In the genomic region with DNA sequence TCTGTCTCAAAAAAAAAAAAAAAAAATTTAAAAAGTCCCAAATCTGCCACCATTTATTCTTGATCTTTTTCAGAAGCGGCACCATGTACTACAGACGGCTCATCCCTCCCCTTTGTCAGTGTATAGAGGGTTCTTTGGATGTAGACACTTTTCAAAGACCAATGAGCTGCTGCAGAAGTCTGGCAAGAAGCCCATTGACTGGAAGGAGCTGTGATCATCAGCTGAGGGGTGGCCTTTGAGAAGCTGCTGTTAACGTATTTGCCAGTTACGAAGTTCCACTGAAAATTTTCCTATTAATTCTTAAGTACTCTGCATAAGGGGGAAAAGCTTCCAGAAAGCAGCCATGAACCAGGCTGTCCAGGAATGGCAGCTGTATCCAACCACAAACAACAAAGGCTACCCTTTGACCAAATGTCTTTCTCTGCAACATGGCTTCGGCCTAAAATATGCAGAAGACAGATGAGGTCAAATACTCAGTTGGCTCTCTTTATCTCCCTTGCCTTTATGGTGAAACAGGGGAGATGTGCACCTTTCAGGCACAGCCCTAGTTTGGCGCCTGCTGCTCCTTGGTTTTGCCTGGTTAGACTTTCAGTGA, we compare ENCODE assay signal across 10 cellular contexts. TPM values are rescaled to one million over a fixed set of nuclear protein-coding genes. Genes with fewer than 3 reads are reported as not detected.
DNase-seq lines count a peak whose midpoint lies in the region; ATAC-seq and TF ChIP-seq lines count a peak whose summit lies in the region.
"Had no signal": no experiment of that assay in that cellular context is flagged by ENCODE, and none has a peak within 500 bp of the region (broad histone marks: within the 10 kb centered on the region; RNA-seq: fewer than 3 reads in every experiment).

No MANE protein-coding gene starts in this region.

- H3K9me2 ChIP-seq in HCT116 (ENCODE audit: insufficient read depth): no peaks in the 10 kb centered on the region

- peaks cover 4% of the 10 kb centered on the region for H3K4me1 Mint-ChIP-seq in activated T-helper 17 cell treated with anti-CD3 and anti-CD28 coated beads, Interleukin-2, amount 50 U/mL, for 72 hours

- no peaks in the 10 kb centered on the region for H3K4me1 ChIP-seq in HCT116 (ENCODE audit: control insufficient read depth in 1 of 2, insufficient read depth in 2 of 2, low read length in 2 of 2)
- peaks cover 0 to 49% (median 28%) of the 10 kb centered on the region in 6 donors for H3K4me1 ChIP-seq in spleen

- H4K20me1 ChIP-seq in HCT116 (ENCODE audit: insufficient read depth): no peaks in the 10 kb centered on the region

- no peaks in the 10 kb centered on the region; the same call in 1 of the 2 replicates for H3K79me2 ChIP-seq in HCT116 (ENCODE audit: insufficient read depth, low read length)

- H3K36me3 Mint-ChIP-seq in activated T-helper 17 cell treated with anti-CD3 and anti-CD28 coated beads, Interleukin-2, amount 50 U/mL, for 72 hours (ENCODE audit: low read depth): peaks cover 58% of the 10 kb centered on the region

- H2AFZ ChIP-seq in HCT116 (ENCODE audit: low read depth, low read length, poor library complexity, severe bottlenecking): no peak overlapping the region

- H3K4me2 ChIP-seq in HCT116 (ENCODE audit: low read length): no peak overlapping the region

- CTCF ChIA-PET in HCT116 (lab: Charles Lee): interaction anchor here (1.2 to 1.4 kb wide), 2 partner anchors 17 to 276 kb away, joined by 3 to 4 read pairs; partner anchors contain the start of gene ALKBH2

- 88 to 93% (median 93%) methylated on average over 6 of the region's 6 CpGs for WGBS in spleen, 5 donors

- H3K9me3 ChIP-seq in HCT116 (ENCODE audit: control insufficient read depth in 1 of 2, insufficient read depth in 1 of 2, low read depth in 1 of 2, low read length in 2 of 2) (no peaks in the 10 kb centered on the region), spleen (no peaks in the 10 kb centered on the region)

- H3K27ac ChIP-seq in HCT116 (ENCODE audit: low read depth, low read length) (no peak overlapping the region), spleen (peak overlapping the region; percentile 27 to 93 (median 85))

- intact Hi-C loops in HCT116 (cut with micrococcal nuclease): no loop called here
- intact Hi-C loops in spleen (cut with DNase I; ENCODE audit: low total_unique reads): no loop called here

- ATAC-seq in HCT116 (no peak), HG02884 (IDR thresholded peaks at IDR 0.05; ENCODE audit: unreplicated experiment) (no peak)
- no peak for ATAC-seq in activated T-helper 17 cell treated with anti-CD3 and anti-CD28 coated beads, Interleukin-2, amount 50 U/mL, for 72 hours (replicated peaks)

- POLR2A ChIA-PET in HCT116 (lab: Charles Lee): no interaction called here

- BruUV-seq in HCT116 (replicated peaks; lab: Mats Ljungman, UMichigan): TSS peak; percentile 62

- peak overlapping the region; percentile 71 for H3K4me3 Mint-ChIP-seq in activated T-helper 17 cell treated with anti-CD3 and anti-CD28 coated beads, Interleukin-2, amount 50 U/mL, for 72 hours

- peaks cover 19 to 23% of the 10 kb centered on the region in 2 experiments; a peak in 3 of 4 replicates for H3K36me3 ChIP-seq in HCT116 (ENCODE audit: control insufficient read depth in 1 of 2, insufficient read depth in 2 of 2, low read length in 2 of 2)
- peaks cover 0 to 56% (median 42%) of the 10 kb centered on the region in 6 donors for H3K36me3 ChIP-seq in spleen

- peak overlapping the region; percentile 8 for H3K27ac Mint-ChIP-seq in activated T-helper 17 cell treated with anti-CD3 and anti-CD28 coated beads, Interleukin-2, amount 50 U/mL, for 72 hours

- H3K9me3 Mint-ChIP-seq in activated T-helper 17 cell treated with anti-CD3 and anti-CD28 coated beads, Interleukin-2, amount 50 U/mL, for 72 hours: no peaks in the 10 kb centered on the region

- no peak for TF ChIP-seq CTCF in HCT116 (IDR thresholded peaks at IDR 0.05 in 2 of 3, conservative IDR thresholded peaks at IDR 0.05 in 1 of 3; ENCODE audit: borderline replicate concordance in 1 of 3, insufficient read depth in 1 of 3, low read depth in 2 of 3, low read length in 2 of 3)
- TF ChIP-seq CTCF in spleen (IDR thresholded peaks at IDR 0.05 in 8 of 11, conservative IDR thresholded peaks at IDR 0.05 in 3 of 11): no peak

- no peak for TF ChIP-seq POLR2A in HCT116 (IDR thresholded peaks at IDR 0.05; ENCODE audit: borderline replicate concordance, extremely low read depth, insufficient read depth, insufficient read length)
- no peak for TF ChIP-seq POLR2A in spleen (IDR thresholded peaks at IDR 0.05)

- no peak overlapping the region for H3K9ac ChIP-seq in HCT116 (ENCODE audit: low read length)

- H3K4me3 ChIP-seq in HCT116 (replicated peaks in 1 of 2; ENCODE audit: low read depth in 1 of 2, low read length in 2 of 2) (no peak overlapping the region), spleen (no peak overlapping the region)

- H3K27me3 ChIP-seq in HCT116 (ENCODE audit: insufficient read depth, low read length) (no peaks in the 10 kb centered on the region), spleen (replicated peaks in 1 of 7) (no peaks in the 10 kb centered on the region)

- no peak for TF ChIP-seq RAD21 in HCT116 (IDR thresholded peaks at IDR 0.05; ENCODE audit: low read depth)

- RAD21 ChIA-PET in HCT116 (lab: Charles Lee; ENCODE audit: low non-redundant PET in 1 of 2, low total read pairs in 2 of 2, uncharacterized antibody in 2 of 2, unreplicated experiment in 2 of 2): no interaction called here

- H3K27me3 Mint-ChIP-seq in activated T-helper 17 cell treated with anti-CD3 and anti-CD28 coated beads, Interleukin-2, amount 50 U/mL, for 72 hours: no peaks in the 10 kb centered on the region

- DNase-seq in HCT116 (ENCODE audit: low read depth, low spot score): no peak
- DNase-seq in islet precursor cell: peak; percentile 42
- peak; percentile 59 for DNase-seq in spleen
- DNase-seq in SW 1271 (lab: John Stamatoyannopoulos, UW): no peak
- no peak for DNase-seq in COR-L47 (lab: John Stamatoyannopoulos, UW)
- DNase-seq: NCI-H1694 treated with DMSO at 0.1 percent for 48 hours, retina, SHP77 had no signal

TF ChIP-seq in HCT116, 20 proteins besides CTCF, POLR2A, EP300 and RAD21 (continues in another document):
- TF ChIP-seq SIN3A (IDR thresholded peaks at IDR 0.05; ENCODE audit: low read depth) (no peak), POLR2AphosphoS5 (IDR thresholded peaks at IDR 0.05; ENCODE audit: low read depth, low read length) (no peak), CEBPB (IDR thresholded peaks at IDR 0.05; ENCODE audit: low read depth) (no peak), CBX3 (IDR thresholded peaks at IDR 0.05; ENCODE audit: low read depth) (no peak), EZH2 (IDR thresholded peaks at IDR 0.05) (no peak), TCF7L2 (IDR thresholded peaks at IDR 0.05; ENCODE audit: borderline replicate concordance, extremely low read depth, insufficient read depth, insufficient read length) (no peak), ELF1 (IDR thresholded peaks at IDR 0.05; ENCODE audit: borderline replicate concordance, low read depth) (no peak), EZH2phosphoT487 (IDR thresholded peaks at IDR 0.05; ENCODE audit: borderline replicate concordance) (no peak), FOSL1 (IDR thresholded peaks at IDR 0.05; ENCODE audit: low read depth) (no peak), SRF (IDR thresholded peaks at IDR 0.05; ENCODE audit: low read depth) (no peak), EGR1 (IDR thresholded peaks at IDR 0.05; ENCODE audit: low read depth) (no peak), ZNF274 (IDR thresholded peaks at IDR 0.05; ENCODE audit: low read depth, low read length) (no peak)
- TF ChIP-seq, protein P1, sequence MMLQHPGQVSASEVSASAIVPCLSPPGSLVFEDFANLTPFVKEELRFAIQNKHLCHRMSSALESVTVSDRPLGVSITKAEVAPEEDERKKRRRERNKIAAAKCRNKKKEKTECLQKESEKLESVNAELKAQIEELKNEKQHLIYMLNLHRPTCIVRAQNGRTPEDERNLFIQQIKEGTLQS (IDR thresholded peaks at IDR 0.05): no peak
- TF ChIP-seq, protein P2, sequence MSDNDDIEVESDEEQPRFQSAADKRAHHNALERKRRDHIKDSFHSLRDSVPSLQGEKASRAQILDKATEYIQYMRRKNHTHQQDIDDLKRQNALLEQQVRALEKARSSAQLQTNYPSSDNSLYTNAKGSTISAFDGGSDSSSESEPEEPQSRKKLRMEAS (IDR thresholded peaks at IDR 0.05): no peak

RNA-seq across cellular contexts. Expression of gene ACACB, which starts 6.5 kb away (rescaled TPM):
- total RNA-seq in HCT116 (2021; ENCODE audit: unreplicated experiment) (11.1 TPM), spleen (100 to 1,000 TPM in 1 of 7 donors, 10 to 100 TPM in 6; 24.7 to 111 (median 55.4) TPM)
- polyA plus RNA-seq in HCT116 (2012): 3.7 and 4.6 TPM in 2 replicates
- 10 to 100 TPM in 1 of 2 donors, 1 to 10 TPM in 1; 7.4 to 17.3 TPM for total RNA-seq in activated T-helper 17 cell treated with anti-CD3 and anti-CD28 coated beads, Interleukin-2, amount 50 U/mL, for 72 hours
- polyA plus RNA-seq in spleen: 10 to 100 TPM in 1 of 3 donors, 1 to 10 TPM in 2; 2.8 to 14.9 (median 5.6) TPM

RNA-seq across cellular contexts. Expression of gene UNG, which starts 12.5 kb away (rescaled TPM):
- total RNA-seq in HCT116 (2021; ENCODE audit: unreplicated experiment) (99.0 TPM), spleen (10 to 100 TPM; 15.0 to 30.6 (median 18.5) TPM)
- polyA plus RNA-seq in HCT116 (2012): 20.7 and 28.8 TPM in 2 replicates
- total RNA-seq in activated T-helper 17 cell treated with anti-CD3 and anti-CD28 coated beads, Interleukin-2, amount 50 U/mL, for 72 hours: 10 to 100 TPM; 48.3 to 85.7 TPM
- 10 to 100 TPM in 2 of 3 donors, 1 to 10 TPM in 1; 9.8 to 18.1 (median 14.7) TPM for polyA plus RNA-seq in spleen

RNA-seq across cellular contexts. Expression of gene ALKBH2, which starts 16.6 kb away (rescaled TPM):
- total RNA-seq in HCT116 (2021; ENCODE audit: unreplicated experiment): 35.8 TPM
- 34.7 and 39.7 TPM in 2 replicates for polyA plus RNA-seq in HCT116 (2012)
- 10 to 100 TPM; 16.2 to 25.9 TPM for total RNA-seq in activated T-helper 17 cell treated with anti-CD3 and anti-CD28 coated beads, Interleukin-2, amount 50 U/mL, for 72 hours
- 10 to 100 TPM in 5 of 7 donors, 1 to 10 TPM in 2; 8.6 to 18.8 (median 12.3) TPM for total RNA-seq in spleen
- 10 to 100 TPM; 28.2 to 40.3 (median 32.2) TPM for polyA plus RNA-seq in spleen

RNA-seq across cellular contexts. Expression of gene USP30, which starts 57.5 kb away (rescaled TPM):
- 9.2 TPM for total RNA-seq in HCT116 (2021; ENCODE audit: unreplicated experiment)
- 7.0 and 8.2 TPM in 2 replicates for polyA plus RNA-seq in HCT116 (2012)
- total RNA-seq in activated T-helper 17 cell treated with anti-CD3 and anti-CD28 coated beads, Interleukin-2, amount 50 U/mL, for 72 hours: 10 to 100 TPM in 1 of 2 donors, 1 to 10 TPM in 1; 8.5 to 11.6 TPM
- 10 to 100 TPM in 6 of 7 donors, 1 to 10 TPM in 1; 9.0 to 23.2 (median 12.2) TPM for total RNA-seq in spleen
- 1 to 10 TPM; 3.9 to 4.5 (median 4.1) TPM for polyA plus RNA-seq in spleen

Comparison
In these comparisons a context has a peak if more than half of its experiments do, and no peak if none do; other contexts are left out.
1. DNase-seq: peak in islet precursor cell (single experiment) and spleen (single experiment); none in HCT116 (single experiment), SW 1271 (0 of 2) and COR-L47 (single experiment).